Comparison of ENCODE assay signal across 1 cellular context in genomic region chr2:218691234-218691633, GRCh38.
TF ChIP-seq lines count a peak whose summit lies in the region.

No MANE protein-coding gene starts in this region.

TF ChIP-seq in WTC11, 78 proteins besides CTCF, POLR2A, EP300 and RAD21 (continued from another document):
- no peak for TF ChIP-seq TEAD4 (CRISPR knock-in tag; IDR thresholded peaks at IDR 0.05)
- TF ChIP-seq OVOL2 (CRISPR knock-in tag; IDR thresholded peaks at IDR 0.05; ENCODE audit: borderline replicate concordance): no peak
- TF ChIP-seq ZNF317 (CRISPR knock-in tag; IDR thresholded peaks at IDR 0.05; ENCODE audit: borderline replicate concordance, low read depth): no peak
- TF ChIP-seq ARID4B (CRISPR knock-in tag; IDR thresholded peaks at IDR 0.05; ENCODE audit: borderline replicate concordance): no peak
- no peak for TF ChIP-seq TEAD1 (CRISPR knock-in tag; IDR thresholded peaks at IDR 0.05)
- no peak for TF ChIP-seq GABPB1 (CRISPR knock-in tag; IDR thresholded peaks at IDR 0.05)
- no peak for TF ChIP-seq HMGA2 (CRISPR knock-in tag; IDR thresholded peaks at IDR 0.05)
- no peak for TF ChIP-seq ZNF532 (CRISPR knock-in tag; IDR thresholded peaks at IDR 0.05; ENCODE audit: borderline replicate concordance)
- TF ChIP-seq FOXP4 (CRISPR knock-in tag; IDR thresholded peaks at IDR 0.05): no peak
- no peak for TF ChIP-seq PRRX2 (CRISPR knock-in tag; IDR thresholded peaks at IDR 0.05)
- TF ChIP-seq TCF7 (CRISPR knock-in tag; IDR thresholded peaks at IDR 0.05; ENCODE audit: low read depth): no peak
- no peak for TF ChIP-seq ZSCAN18 (CRISPR knock-in tag; IDR thresholded peaks at IDR 0.05)
